In genomic region chr5:141102070-141102469, GRCh38 we compare ENCODE assay signal across 2 cellular contexts. TPM values are rescaled to one million over a fixed set of nuclear protein-coding genes. Genes with fewer than 3 reads are reported as not detected.
"Had no signal": no experiment of that assay in that cellular context is flagged by ENCODE, and none has a peak within 500 bp of the region (broad histone marks: within the 10 kb centered on the region; RNA-seq: fewer than 3 reads in every experiment).

No MANE protein-coding gene starts in this region.

RNA-seq across cellular contexts. Expression of gene PCDHB6, which starts 47.8 kb away (rescaled TPM):
- total RNA-seq: H7, H9 had no signal
